ENCODE assay signal across 8 cellular contexts in the genomic region with DNA sequence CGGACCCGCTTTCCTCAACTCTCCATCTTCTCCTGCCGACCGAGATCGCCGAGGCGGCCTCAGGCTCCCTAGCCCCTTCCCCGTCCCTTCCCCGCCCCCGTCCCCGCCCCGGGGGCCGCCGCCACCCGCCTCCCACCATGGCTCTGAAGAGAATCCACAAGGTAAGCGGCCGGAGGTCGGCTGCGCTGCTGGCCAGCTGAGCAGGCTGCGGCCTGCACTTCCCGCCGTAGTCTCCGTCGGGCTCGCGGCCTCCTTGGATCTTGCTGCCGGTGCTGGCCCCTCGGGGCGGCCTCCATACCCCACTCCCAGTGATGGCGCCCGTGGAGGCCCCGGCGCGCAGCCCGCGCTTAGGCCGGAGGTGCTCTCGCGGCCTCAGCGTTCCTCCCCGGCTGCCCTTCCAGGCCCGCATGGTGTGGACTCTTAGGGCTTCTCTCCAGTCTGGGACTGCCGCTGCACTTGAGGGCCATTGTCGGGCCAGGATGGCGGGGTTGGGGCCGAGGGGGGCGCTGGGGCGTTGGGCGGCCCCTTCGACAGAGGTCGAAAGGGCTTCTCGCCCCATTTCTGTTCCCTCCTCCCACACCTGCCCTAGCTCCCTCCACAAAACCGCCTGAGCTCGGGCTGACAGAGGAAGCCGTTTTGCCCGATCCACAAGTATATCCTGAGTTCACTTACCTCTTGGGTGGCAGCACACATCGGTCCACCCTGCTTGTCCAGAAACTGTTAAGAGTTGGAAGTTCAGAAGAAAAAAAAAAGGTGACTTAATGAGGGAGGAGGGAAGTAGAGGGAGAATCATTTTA. TPM values are rescaled to one million over a fixed set of nuclear protein-coding genes. Genes with fewer than 3 reads are reported as not detected.
A peak's percentile ranks its signal among the peaks of the same experiment; 100 is the strongest.
DNase-seq lines count a peak whose midpoint lies in the region; ATAC-seq and TF ChIP-seq lines count a peak whose summit lies in the region.

No MANE protein-coding gene starts in this region.

- no peaks in the 10 kb centered on the region for H3K9me3 ChIP-seq in RWPE2 (ENCODE audit: severe bottlenecking)
- H3K9me3 ChIP-seq in ascending aorta, result no peaks in the 10 kb centered on the region

- H3K36me3 ChIP-seq in RWPE2 (ENCODE audit: low read depth) (peaks cover 45% of the 10 kb centered on the region), ascending aorta (no peaks in the 10 kb centered on the region)

- ATAC-seq in GM19023 (IDR thresholded peaks at IDR 0.05; ENCODE audit: unreplicated experiment), result peak; percentile 24
- ATAC-seq in HG03175 (IDR thresholded peaks at IDR 0.05; ENCODE audit: unreplicated experiment), result peak; percentile 19
- ATAC-seq in RWPE2 (ENCODE audit: low read depth), result peak; percentile 47

- DNase-seq in AG09309 (ENCODE audit: low read depth) (no peak), RWPE2 (ENCODE audit: low spot score) (peak; percentile 66), ascending aorta (ENCODE audit: low spot score in 2 of 2) (peak in 1 of 2 donors; percentile 75), hypothalamus (lab: John Stamatoyannopoulos, UW) (peak in 35 of 51 donors; percentile 18 to 76 (median 55)), skeletal muscle cell (ENCODE audit: low read depth) (no peak), OCI-M2 (lab: John Stamatoyannopoulos, UW; ENCODE audit: unreplicated experiment) (no peak)

- H3K4me1 ChIP-seq in RWPE2 (ENCODE audit: insufficient read depth, poor library complexity, severe bottlenecking), result peaks cover 14% of the 10 kb centered on the region
- peaks cover 14 to 46% of the 10 kb centered on the region in 2 donors for H3K4me1 ChIP-seq in ascending aorta

- TF ChIP-seq CTCF in AG09309 (IDR thresholded peaks at IDR 0.05; ENCODE audit: control insufficient read depth, insufficient read depth, low read depth, low read length, missing control alignments), result no peak
- no peak for TF ChIP-seq CTCF in RWPE2 (IDR thresholded peaks at IDR 0.05; ENCODE audit: poor library complexity, severe bottlenecking)
- no peak for TF ChIP-seq CTCF in ascending aorta (IDR thresholded peaks at IDR 0.05)

- intact Hi-C loops in ascending aorta (cut with DNase I), result loop anchor here (1.0 to 10.0 kb wide), 5 partner anchors 44 to 267 kb away; a partner anchor contains a TSS

- H3K4me3 ChIP-seq in AG09309 (ENCODE audit: control insufficient read depth, low read depth, low read length), result peak overlapping the region; percentile 93
- peak overlapping the region; percentile 62 for H3K4me3 ChIP-seq in RWPE2 (ENCODE audit: severe bottlenecking)
- peak overlapping the region; percentile 86 to 91 for H3K4me3 ChIP-seq in ascending aorta
- peak overlapping the region; percentile 75 for H3K4me3 ChIP-seq in skeletal muscle cell (ENCODE audit: low read depth, low read length)

- H3K27ac ChIP-seq in RWPE2 (ENCODE audit: poor library complexity, severe bottlenecking) (peak overlapping the region; percentile 72), ascending aorta (peak overlapping the region; percentile 96 to 99)

- H3K27me3 ChIP-seq in RWPE2 (ENCODE audit: insufficient read depth, poor library complexity, severe bottlenecking) (no peaks in the 10 kb centered on the region), ascending aorta (no peaks in the 10 kb centered on the region)

RNA-seq across cellular contexts. Expression of a gene that starts 0.7 kb away (rescaled TPM):
- total RNA-seq in ascending aorta, result 65.9 TPM

Comparison
In these comparisons a context has a peak if more than half of its experiments do, and no peak if none do; other contexts are left out.
1. DNase-seq: peak in RWPE2 (single experiment) and hypothalamus (35 of 51); none in AG09309 (single experiment), skeletal muscle cell (single experiment) and OCI-M2 (single experiment).
2. Peak in every context shown above with its lines, with median percentiles within 50 percentile points of each other: H3K4me3 ChIP-seq and ATAC-seq.